ENCODE assay signal across 30 cellular contexts in the genomic region with DNA sequence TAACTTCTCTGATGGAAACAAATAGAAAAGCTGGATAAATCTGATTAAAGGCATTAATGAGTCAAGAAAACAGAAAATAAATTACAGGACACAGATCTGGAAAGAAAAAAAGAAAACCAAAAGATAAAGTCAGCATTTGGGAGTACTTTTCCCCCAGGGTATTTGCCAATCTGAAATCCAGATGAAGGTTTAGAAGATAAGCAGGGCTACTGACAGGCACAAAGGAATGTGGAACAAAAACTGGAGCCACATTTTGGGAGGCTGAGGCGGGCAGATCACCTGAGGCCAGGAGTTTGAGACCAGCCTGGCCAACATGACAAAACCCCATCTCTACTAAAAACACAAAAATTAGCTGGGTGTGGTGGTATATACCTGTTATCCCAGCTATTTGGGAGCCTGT.
"Had no signal": no experiment of that assay in that cellular context is flagged by ENCODE, and none has a peak within 500 bp of the region (broad histone marks: within the 10 kb centered on the region; RNA-seq: fewer than 3 reads in every experiment).

No MANE protein-coding gene starts in this region.

- H3K36me3 ChIP-seq: adrenal gland, breast epithelium, cardiac muscle cell, colonic mucosa, WERI-Rb-1 had no signal

- H3K4me1 ChIP-seq: breast epithelium, colonic mucosa had no signal

- H3K9me3 ChIP-seq: adrenal gland, breast epithelium, colonic mucosa, esophagus squamous epithelium had no signal

- ATAC-seq: activated CD4-positive, CD25-positive, alpha-beta regulatory T cell treated with anti-CD3 and anti-CD28 coated beads, Interleukin-2, amount 50 U/mL, for 24 hours; activated CD8-positive, alpha-beta memory T cell treated with anti-CD3 and anti-CD28 coated beads, Interleukin-2, amount 10 ng/mL, durations not matched to agents 7 days and 5 days; activated CD8-positive, alpha-beta T cell treated with anti-CD3 and anti-CD28 coated beads, Interleukin-2, amount 10 ng/mL, durations not matched to agents 7 days and 5 days; activated naive CD8-positive, alpha-beta T cell treated with anti-CD3 and anti-CD28 coated beads, Interleukin-2, amount 50 U/mL, for 24 hours; T-helper 17 cell had no signal

- H3K4me3 ChIP-seq: adrenal gland, breast epithelium, cardiac muscle cell, colonic mucosa, esophagus squamous epithelium had no signal

- H3K27ac ChIP-seq: adrenal gland, breast epithelium, cardiac muscle cell, colonic mucosa, epithelial cell of prostate, esophagus squamous epithelium, WERI-Rb-1 had no signal

- DNase-seq: activated B cell treated with CpG ODN at 0.5 μM for 24 hours; activated CD4-positive, alpha-beta memory T cell treated with anti-CD3 and anti-CD28 coated beads for 36 hours; activated CD4-positive, alpha-beta T cell treated with anti-CD3 and anti-CD28 coated beads for 48 hours; activated CD8-positive, alpha-beta memory T cell treated with anti-CD3 and anti-CD28 coated beads, Interleukin-2, amount 10 ng/mL, durations not matched to agents 7 days and 5 days; activated CD8-positive, alpha-beta memory T cell treated with anti-CD3 and anti-CD28 coated beads, Interleukin-2, amount 50 U/mL, for 4 hours; activated CD8-positive, alpha-beta T cell treated with anti-CD3 and anti-CD28 coated beads, Interleukin-2, amount 10 ng/mL, durations not matched to agents 7 days and 5 days; activated effector memory CD4-positive, alpha-beta T cell treated with anti-CD3 and anti-CD28 coated beads, Interleukin-2, amount 50 U/mL, for 16 hours; activated naive CD4-positive, alpha-beta T cell treated with anti-CD3 and anti-CD28 coated beads for 36 hours; activated naive CD8-positive, alpha-beta T cell treated with anti-CD3 and anti-CD28 coated beads for 36 hours; activated naive CD8-positive, alpha-beta T cell treated with anti-CD3 and anti-CD28 coated beads, Interleukin-2, amount 50 U/mL, for 24 hours; activated T-cell treated with anti-CD3 and anti-CD28 coated beads, Interleukin-2, amount 50 U/mL, for 1 hour; activated T-cell treated with anti-CD3 and anti-CD28 coated beads, Interleukin-2, amount 50 U/mL, for 48 hours; adrenal gland; amygdala; aorta; central memory CD4-positive, alpha-beta T cell; cerebellar nuclear complex; colonic mucosa; effector CD8-positive, alpha-beta T cell; esophagus squamous epithelium; foreskin fibroblast; head of caudate nucleus; T-helper 1 cell; T-helper 17 cell; T1000; WERI-Rb-1 had no signal

- H3K27me3 ChIP-seq: adrenal gland, breast epithelium, cardiac muscle cell, colonic mucosa, esophagus squamous epithelium had no signal
